Comparison of ENCODE assay signal across 15 cellular contexts in the genomic region with DNA sequence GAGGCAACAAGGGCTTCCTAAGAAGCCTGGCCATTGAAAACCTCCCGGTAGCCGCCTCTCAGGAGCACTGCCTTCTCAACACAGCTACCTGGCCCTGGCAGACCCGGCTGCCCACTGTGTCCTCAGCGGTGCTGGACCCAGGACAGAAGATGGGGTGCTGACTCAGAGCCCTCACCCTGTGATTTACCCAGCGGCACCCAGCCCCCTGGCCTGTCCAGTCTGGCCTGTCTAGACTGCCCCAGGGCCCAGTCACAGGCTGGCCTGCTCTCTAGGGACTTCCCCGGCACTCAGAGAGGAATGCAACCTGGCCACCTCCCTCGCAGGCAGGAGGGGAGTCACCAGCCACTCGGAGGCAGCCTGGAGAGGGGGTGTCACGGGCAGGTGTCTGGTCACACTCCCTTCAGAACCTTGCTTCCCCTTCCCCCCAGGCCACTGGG. TPM values are rescaled to one million over a fixed set of nuclear protein-coding genes. Genes with fewer than 3 reads are reported as not detected.
DNase-seq lines count a peak whose midpoint lies in the region; ATAC-seq, FAIRE-seq and TF ChIP-seq lines count a peak whose summit lies in the region.
"Had no signal": no experiment of that assay in that cellular context is flagged by ENCODE, and none has a peak within 500 bp of the region (broad histone marks: within the 10 kb centered on the region; RNA-seq: fewer than 3 reads in every experiment).

No MANE protein-coding gene starts in this region.

- 7 to 29% methylated on average over 2 to 7 of the region's 9 CpGs for WGBS in thyroid gland, 2 donors

- no peak for ATAC-seq in GM21529 (IDR thresholded peaks at IDR 0.05; ENCODE audit: unreplicated experiment)
- ATAC-seq: heart right ventricle had no signal

- no peaks in the 10 kb centered on the region for H3K27me3 ChIP-seq in H7 (ENCODE audit: control insufficient read depth, insufficient read depth, low read length)
- no peaks in the 10 kb centered on the region for H3K27me3 ChIP-seq in thyroid gland
- H3K27me3 ChIP-seq: heart right ventricle had no signal

- intact Hi-C loops in kidney (cut with DNase I) (no loop called here), thyroid gland (cut with DNase I) (no loop called here), posterior cingulate gyrus (cut with DNase I) (no loop called here)

- H3K4me1 ChIP-seq in kidney (ENCODE audit: control insufficient read depth in 1 of 2, insufficient read depth in 1 of 2, low read depth in 1 of 2, low read length in 2 of 2) (peaks cover 44 to 75% of the 10 kb centered on the region in 2 donors), thyroid gland (peaks cover 83 to 100% of the 10 kb centered on the region in 2 donors)

- TF ChIP-seq POLR2A in thyroid gland (IDR thresholded peaks at IDR 0.05): peak in 1 of 2 donors; percentile 45

- H3K9me3 ChIP-seq in kidney (ENCODE audit: control insufficient read depth in 1 of 2, low read length in 2 of 2) (no peaks in the 10 kb centered on the region), thyroid gland (no peaks in the 10 kb centered on the region)
- H3K9me3 ChIP-seq: heart right ventricle had no signal

- no peaks in the 10 kb centered on the region for H3K36me3 ChIP-seq in H7 (replicated peaks; ENCODE audit: control insufficient read depth, insufficient read depth, low read length)
- H3K36me3 ChIP-seq in kidney (ENCODE audit: control insufficient read depth in 1 of 2, insufficient read depth in 2 of 2, low read length in 2 of 2): no peaks in the 10 kb centered on the region
- H3K36me3 ChIP-seq in thyroid gland: no peaks in the 10 kb centered on the region

- no peak for FAIRE-seq in kidney (lab: Jason Lieb, UNC)
- FAIRE-seq: GM12891 had no signal

- H3K27ac ChIP-seq in VCaP: peak overlapping the region; percentile 82; the same call in 1 of the 2 replicates
- H3K27ac ChIP-seq in kidney (ENCODE audit: low read depth in 2 of 2, low read length in 2 of 2): peak overlapping the region; percentile 44 to 78
- peak overlapping the region; percentile 66 to 71 (median 67) for H3K27ac ChIP-seq in thyroid gland
- H3K27ac ChIP-seq: heart right ventricle had no signal

- H3K4me3 ChIP-seq in H7 (ENCODE audit: insufficient read depth, low read depth, low read length): no peak overlapping the region
- no peak overlapping the region for H3K4me3 ChIP-seq in kidney (ENCODE audit: low read length in 2 of 2)
- H3K4me3 ChIP-seq in thyroid gland (replicated peaks in 1 of 3): no peak overlapping the region
- H3K4me3 ChIP-seq: heart right ventricle had no signal

- TF ChIP-seq CTCF in VCaP (conservative IDR thresholded peaks at IDR 0.05) (no peak), kidney (IDR thresholded peaks at IDR 0.05; ENCODE audit: borderline replicate concordance, extremely low read depth, insufficient read depth) (no peak), thyroid gland (IDR thresholded peaks at IDR 0.05) (no peak)

- no peak overlapping the region for H3K9ac ChIP-seq in kidney (ENCODE audit: low read length in 2 of 2)

- DNase-seq in H7: peak; percentile 85
- no peak for DNase-seq in kidney
- peak; percentile 98 for DNase-seq in thyroid gland
- no peak for DNase-seq in NCI-H1048 (lab: John Stamatoyannopoulos, UW)
- no peak for DNase-seq in posterior cingulate gyrus
- no peak for DNase-seq in CD1c-positive myeloid dendritic cell (ENCODE audit: extremely low spot score)
- DNase-seq: activated CD8-positive, alpha-beta memory T cell treated with anti-CD3 and anti-CD28 coated beads, Interleukin-2, amount 50 U/mL, for 4 hours; amniotic stem cell; effector memory CD4-positive, alpha-beta T cell; heart right ventricle; retina; T1000 had no signal

RNA-seq across cellular contexts. Expression of a gene that starts 20.1 kb away (rescaled TPM):
- total RNA-seq in H7 (2014; rRNA removed; shearing (Covaris generic)): 60.0 and 86.8 TPM in 2 replicates
- 124 TPM for total RNA-seq in kidney
- 103 TPM for polyA plus RNA-seq in kidney (ENCODE audit: insufficient read depth, low read depth, low replicate concordance)
- total RNA-seq in thyroid gland: 100 to 1,000 TPM in 3 of 4 donors, 10 to 100 TPM in 1; 81.2 to 145 (median 113) TPM

RNA-seq across cellular contexts. Expression of a gene that starts 38.7 kb away (rescaled TPM):
- 120 and 176 TPM in 2 replicates for total RNA-seq in H7 (2014; rRNA removed; shearing (Covaris generic))
- total RNA-seq in kidney (1.5 TPM), thyroid gland (1 to 10 TPM in 2 of 4 donors, under 1 TPM in 2; 0.33 to 1.8 (median 0.99) TPM)
- polyA plus RNA-seq in kidney (ENCODE audit: insufficient read depth, low read depth, low replicate concordance): 0.56 TPM

RNA-seq across cellular contexts. Expression of a gene that starts 46.8 kb away (rescaled TPM):
- total RNA-seq in H7 (2014; rRNA removed; shearing (Covaris generic)): 526 and 633 TPM in 2 replicates
- total RNA-seq in kidney: 105 TPM
- polyA plus RNA-seq in kidney (ENCODE audit: insufficient read depth, low read depth, low replicate concordance): 204 TPM
- total RNA-seq in thyroid gland: 100 to 1,000 TPM in 3 of 4 donors, 10 to 100 TPM in 1; 88.9 to 182 (median 118) TPM

RNA-seq across cellular contexts. Expression of a gene that starts 58.6 kb away (rescaled TPM):
- 33.1 and 38.4 TPM in 2 replicates for total RNA-seq in H7 (2014; rRNA removed; shearing (Covaris generic))
- 18.8 TPM for total RNA-seq in kidney
- polyA plus RNA-seq in kidney (ENCODE audit: insufficient read depth, low read depth, low replicate concordance): 11.1 TPM
- 10 to 100 TPM in 2 of 4 donors, 1 to 10 TPM in 2; 7.7 to 21.2 (median 13.6) TPM for total RNA-seq in thyroid gland

RNA-seq across cellular contexts. Expression of a gene that starts 58.7 kb away (rescaled TPM):
- total RNA-seq in H7 (2014; rRNA removed; shearing (Covaris generic)): 44.6 and 45.3 TPM in 2 replicates
- total RNA-seq in kidney (31.4 TPM), thyroid gland (10 to 100 TPM; 12.5 to 26.8 (median 19.1) TPM)
- polyA plus RNA-seq in kidney (ENCODE audit: insufficient read depth, low read depth, low replicate concordance): 16.3 TPM

Comparison
In these comparisons a context has a peak if more than half of its experiments do, and no peak if none do; other contexts are left out.
1. DNase-seq: peak in H7 (single experiment) and thyroid gland (2 of 2); none in kidney (single experiment), NCI-H1048 (single experiment), posterior cingulate gyrus (0 of 10) and CD1c-positive myeloid dendritic cell (single experiment).
2. RNA of a gene that starts 38.7 kb away (total RNA-seq): 120 to 176 TPM in H7; 1.5 TPM in kidney (single experiment) and 0.33 to 1.8 TPM in thyroid gland; every median in the first group is over 10 times any median in the second.
3. Peak in every context shown above with its lines, with median percentiles within 50 percentile points of each other: H3K27ac ChIP-seq.